Comparison of ENCODE assay signal across 15 cellular contexts in the genomic region with DNA sequence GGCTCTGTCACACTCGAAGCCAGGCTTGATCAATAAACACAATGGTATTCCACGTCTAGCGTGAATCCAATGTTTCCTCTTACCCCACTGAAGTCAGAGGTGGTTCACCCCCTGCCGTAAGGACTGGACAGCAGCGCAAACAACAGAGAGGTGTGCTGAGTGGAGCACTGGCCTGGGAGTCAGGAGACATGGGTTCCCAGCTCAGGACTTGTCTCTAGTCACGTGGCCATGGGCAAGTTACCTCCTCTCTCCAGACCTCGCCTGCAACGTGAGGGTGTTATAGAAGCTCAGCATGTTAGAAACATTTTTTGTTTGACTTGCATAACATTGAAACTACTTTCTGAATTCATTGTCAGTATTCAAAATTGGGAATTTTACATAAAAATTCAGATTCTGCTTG. TPM values are rescaled to one million over a fixed set of nuclear protein-coding genes. Genes with fewer than 3 reads are reported as not detected.
DNase-seq lines count a peak whose midpoint lies in the region; ATAC-seq, FAIRE-seq and TF ChIP-seq lines count a peak whose summit lies in the region.
"Had no signal": no experiment of that assay in that cellular context is flagged by ENCODE, and none has a peak within 500 bp of the region (broad histone marks: within the 10 kb centered on the region; RNA-seq: fewer than 3 reads in every experiment).

No MANE protein-coding gene starts in this region.

- intact Hi-C loops in activated CD8-positive, alpha-beta T cell treated with anti-CD3 and anti-CD28 coated beads for 36 hours (cut with micrococcal nuclease), result loop anchor here (10.0 kb wide), 1 partner anchor 211 kb away; no protein-coding TSS in a partner anchor
- intact Hi-C loops in testis (cut with DNase I; ENCODE audit: low total_unique reads), result no loop called here
- intact Hi-C loops in Caco-2 (cut with micrococcal nuclease; ENCODE audit: unreplicated experiment), result no loop called here

- H3K9me3 ChIP-seq in testis, result no peaks in the 10 kb centered on the region
- no peaks in the 10 kb centered on the region for H3K9me3 ChIP-seq in Caco-2
- H3K9me3 ChIP-seq: BLaER1 treated with 17β-estradiol and CSF1 and Interleukin-3, amounts not matched to agents 10 nM and 100 nM had no signal

- H3K36me3 ChIP-seq in testis (ENCODE audit: low read depth, missing control alignments) (no peaks in the 10 kb centered on the region), Caco-2 (ENCODE audit: control insufficient read depth, insufficient read depth, low read length) (no peaks in the 10 kb centered on the region)

- H3K27me3 Mint-ChIP-seq in activated CD8-positive, alpha-beta T cell treated with anti-CD3 and anti-CD28 coated beads, Interleukin-2, amount 10 ng/mL, durations not matched to agents 7 days and 5 days (ENCODE audit: low read depth), result no peaks in the 10 kb centered on the region
- H3K27me3 Mint-ChIP-seq in activated CD8-positive, alpha-beta T cell treated with anti-CD3 and anti-CD28 coated beads for 36 hours, result no peaks in the 10 kb centered on the region
- H3K27me3 Mint-ChIP-seq in T-cell (no peaks in the 10 kb centered on the region), neural crest cell (ENCODE audit: low read depth) (no peaks in the 10 kb centered on the region), Caco-2 (ENCODE audit: insufficient read depth, unreplicated experiment) (peaks cover 4% of the 10 kb centered on the region)

- H3K4me3 Mint-ChIP-seq in activated CD8-positive, alpha-beta T cell treated with anti-CD3 and anti-CD28 coated beads, Interleukin-2, amount 10 ng/mL, durations not matched to agents 7 days and 5 days, result no peak overlapping the region
- no peak overlapping the region for H3K4me3 Mint-ChIP-seq in activated CD8-positive, alpha-beta T cell treated with anti-CD3 and anti-CD28 coated beads for 36 hours
- H3K4me3 Mint-ChIP-seq in T-cell, result no peak overlapping the region
- H3K4me3 Mint-ChIP-seq in neural crest cell, result no peak overlapping the region
- H3K4me3 Mint-ChIP-seq in Caco-2 (ENCODE audit: unreplicated experiment), result no peak overlapping the region
- H3K4me3 Mint-ChIP-seq: HFFc6 had no signal

- H3K27ac ChIP-seq in testis, result no peak overlapping the region

- TF ChIP-seq POLR2A in GM12891 (IDR thresholded peaks at IDR 0.05; ENCODE audit: low read depth, low read length) (no peak), testis (IDR thresholded peaks at IDR 0.05) (no peak)

- peaks cover 31% of the 10 kb centered on the region for H3K36me3 Mint-ChIP-seq in activated CD8-positive, alpha-beta T cell treated with anti-CD3 and anti-CD28 coated beads, Interleukin-2, amount 10 ng/mL, durations not matched to agents 7 days and 5 days (ENCODE audit: low read depth)
- H3K36me3 Mint-ChIP-seq in activated CD8-positive, alpha-beta T cell treated with anti-CD3 and anti-CD28 coated beads for 36 hours (ENCODE audit: low read depth), result peaks cover 15% of the 10 kb centered on the region
- H3K36me3 Mint-ChIP-seq in T-cell (peaks cover 14% of the 10 kb centered on the region), neural crest cell (ENCODE audit: low read depth) (no peaks in the 10 kb centered on the region), Caco-2 (ENCODE audit: insufficient read depth, unreplicated experiment) (no peaks in the 10 kb centered on the region)

- FAIRE-seq in GM12891 (lab: Jason Lieb, UNC), result peak; percentile 26
- FAIRE-seq: GM12878, RCC 7860 had no signal

- H3K9me3 Mint-ChIP-seq in activated CD8-positive, alpha-beta T cell treated with anti-CD3 and anti-CD28 coated beads, Interleukin-2, amount 10 ng/mL, durations not matched to agents 7 days and 5 days (ENCODE audit: insufficient read depth), result no peaks in the 10 kb centered on the region
- no peaks in the 10 kb centered on the region for H3K9me3 Mint-ChIP-seq in activated CD8-positive, alpha-beta T cell treated with anti-CD3 and anti-CD28 coated beads for 36 hours
- no peaks in the 10 kb centered on the region for H3K9me3 Mint-ChIP-seq in T-cell
- no peaks in the 10 kb centered on the region for H3K9me3 Mint-ChIP-seq in neural crest cell
- no peaks in the 10 kb centered on the region for H3K9me3 Mint-ChIP-seq in Caco-2 (ENCODE audit: unreplicated experiment)
- H3K9me3 Mint-ChIP-seq: HFFc6 had no signal

- no peaks in the 10 kb centered on the region for H3K27me3 ChIP-seq in testis
- H3K27me3 ChIP-seq in Caco-2 (replicated peaks; ENCODE audit: control insufficient read depth, insufficient read depth, low read length), result peaks cover 2% of the 10 kb centered on the region; the same call in 1 of the 2 replicates
- H3K27me3 ChIP-seq: BLaER1 treated with 17β-estradiol and CSF1 and Interleukin-3, amounts not matched to agents 10 nM and 100 nM had no signal

- no peak for ATAC-seq in activated CD8-positive, alpha-beta T cell treated with anti-CD3 and anti-CD28 coated beads, Interleukin-2, amount 10 ng/mL, durations not matched to agents 7 days and 5 days
- ATAC-seq in activated CD8-positive, alpha-beta T cell treated with anti-CD3 and anti-CD28 coated beads for 36 hours, result no peak
- ATAC-seq in T-cell (replicated peaks in 1 of 4), result no peak

- no peak for TF ChIP-seq CTCF in activated CD8-positive, alpha-beta T cell treated with anti-CD3 and anti-CD28 coated beads for 36 hours (IDR thresholded peaks at IDR 0.05)
- TF ChIP-seq CTCF in neural crest cell (conservative IDR thresholded peaks at IDR 0.05) (no peak), testis (IDR thresholded peaks at IDR 0.05) (no peak), Caco-2 (IDR thresholded peaks at IDR 0.05; ENCODE audit: insufficient read depth in 1 of 2, low read depth in 1 of 2, low read length in 1 of 2, severe bottlenecking in 1 of 2, unreplicated experiment in 1 of 2) (no peak)

- CTCF ChIA-PET in activated CD8-positive, alpha-beta T cell treated with anti-CD3 and anti-CD28 coated beads, Interleukin-2, amount 10 ng/mL, durations not matched to agents 7 days and 5 days (lab: Charles Lee), result interaction anchor here (0.6 to 5.0 kb wide), 34 partner anchors 9 to 335 kb away, joined by 3 to 53 read pairs (median 6); a partner anchor contains a TSS
- CTCF ChIA-PET in activated CD8-positive, alpha-beta T cell treated with anti-CD3 and anti-CD28 coated beads for 36 hours (lab: Charles Lee), result interaction anchor here (0.7 to 10.1 kb wide), 37 partner anchors 9 to 334 kb away, joined by 3 to 114 read pairs (median 6); a partner anchor contains a TSS
- CTCF ChIA-PET in T-cell (lab: Charles Lee), result interaction anchor here (0.6 to 1.4 kb wide), 12 partner anchors 9 to 92 kb away, joined by 3 to 9 read pairs (median 3); a partner anchor contains a TSS
- CTCF ChIA-PET in Caco-2 (lab: Charles Lee), result interaction anchor here (1.3 to 2.5 kb wide), 5 partner anchors 9 to 217 kb away, joined by 3 to 19 read pairs (median 5); a partner anchor contains a TSS

- peaks cover 8% of the 10 kb centered on the region for H3K4me1 Mint-ChIP-seq in activated CD8-positive, alpha-beta T cell treated with anti-CD3 and anti-CD28 coated beads, Interleukin-2, amount 10 ng/mL, durations not matched to agents 7 days and 5 days (ENCODE audit: low read depth)
- H3K4me1 Mint-ChIP-seq in activated CD8-positive, alpha-beta T cell treated with anti-CD3 and anti-CD28 coated beads for 36 hours (ENCODE audit: low read depth), result peaks cover 10% of the 10 kb centered on the region
- H3K4me1 Mint-ChIP-seq in T-cell (peaks cover 15 to 17% (median 16%) of the 10 kb centered on the region in 3 donors), neural crest cell (peaks cover 6% of the 10 kb centered on the region), Caco-2 (ENCODE audit: low read depth, unreplicated experiment) (no peaks in the 10 kb centered on the region)

- H3K4me3 ChIP-seq in testis (no peak overlapping the region), Caco-2 (ENCODE audit: low read depth, low read length) (no peak overlapping the region)
- H3K4me3 ChIP-seq: BLaER1 treated with 17β-estradiol and CSF1 and Interleukin-3, amounts not matched to agents 10 nM and 100 nM; GM12878 had no signal

- 72 to 81% methylated on average over 8 of the region's 8 CpGs for WGBS in testis, 2 donors

- no TSS peak for BruUV-seq in Caco-2 (replicated peaks; lab: Mats Ljungman, UMichigan)

- DNase-seq in activated CD8-positive, alpha-beta T cell treated with anti-CD3 and anti-CD28 coated beads, Interleukin-2, amount 10 ng/mL, durations not matched to agents 7 days and 5 days, result no peak
- DNase-seq in activated CD8-positive, alpha-beta T cell treated with anti-CD3 and anti-CD28 coated beads for 36 hours, result no peak
- DNase-seq in GM12891 (ENCODE audit: insufficient read length, low spot score) (no peak), T-cell (no peak), neural crest cell (ENCODE audit: low read depth, low spot score) (no peak), testis (no peak), Caco-2 (no peak), epidermal melanocyte (ENCODE audit: insufficient read length, low spot score) (no peak)
- DNase-seq: DMS79, GOT3, NCI-H1436 treated with DMSO at 0.1 percent for 48 hours had no signal

- no peaks in the 10 kb centered on the region for H3K4me1 ChIP-seq in testis
- H3K4me1 ChIP-seq in Caco-2, result peaks cover 6% of the 10 kb centered on the region; the same call in 1 of the 2 replicates

- POLR2A ChIA-PET in activated CD8-positive, alpha-beta T cell treated with anti-CD3 and anti-CD28 coated beads, Interleukin-2, amount 10 ng/mL, durations not matched to agents 7 days and 5 days (lab: Charles Lee), result interaction anchor here (1.2 kb wide), 1 partner anchor 45 kb away, joined by 3 read pairs; no protein-coding TSS in a partner anchor
- POLR2A ChIA-PET in activated CD8-positive, alpha-beta T cell treated with anti-CD3 and anti-CD28 coated beads for 36 hours (lab: Charles Lee), result interaction anchor here (0.6 to 3.0 kb wide), 11 partner anchors 9 to 150 kb away, joined by 3 to 17 read pairs (median 3); a partner anchor contains a TSS
- POLR2A ChIA-PET in T-cell (lab: Charles Lee), result interaction anchor here (0.6 kb wide), 2 partner anchors 10 to 71 kb away, joined by 3 to 4 read pairs; no protein-coding TSS in a partner anchor
- POLR2A ChIA-PET in Caco-2 (lab: Charles Lee), result no interaction called here

- peak overlapping the region; percentile 74 for H3K27ac Mint-ChIP-seq in activated CD8-positive, alpha-beta T cell treated with anti-CD3 and anti-CD28 coated beads, Interleukin-2, amount 10 ng/mL, durations not matched to agents 7 days and 5 days
- no peak overlapping the region for H3K27ac Mint-ChIP-seq in activated CD8-positive, alpha-beta T cell treated with anti-CD3 and anti-CD28 coated beads for 36 hours
- H3K27ac Mint-ChIP-seq in T-cell, result peak overlapping the region; percentile 55 to 83
- H3K27ac Mint-ChIP-seq in neural crest cell (ENCODE audit: unreplicated experiment), result peak overlapping the region; percentile 43
- H3K27ac Mint-ChIP-seq in Caco-2 (ENCODE audit: unreplicated experiment), result no peak overlapping the region
- H3K27ac Mint-ChIP-seq: HFFc6 had no signal

RNA-seq across cellular contexts. Expression of a gene that starts 8.9 kb away (rescaled TPM):
- total RNA-seq in activated CD8-positive, alpha-beta T cell treated with anti-CD3 and anti-CD28 coated beads, Interleukin-2, amount 10 ng/mL, durations not matched to agents 7 days and 5 days, result 10 to 100 TPM; 11.3 to 12.5 TPM
- 10 to 100 TPM; 18.6 to 20.6 TPM for total RNA-seq in activated CD8-positive, alpha-beta T cell treated with anti-CD3 and anti-CD28 coated beads for 36 hours
- polyA plus RNA-seq in GM12891 (2012; ENCODE audit: low read depth, missing spikeins), result 13.0 TPM
- 1 to 10 TPM; 5.5 to 9.3 (median 6.1) TPM for total RNA-seq in T-cell
- total RNA-seq in neural crest cell, result 33.1 and 36.9 TPM in 2 replicates
- total RNA-seq in testis, result 10 to 100 TPM; 18.3 to 25.2 TPM
- polyA plus RNA-seq in testis (ENCODE audit: insufficient read depth, low read depth, low replicate concordance), result 51.8 TPM
- total RNA-seq in Caco-2 (2022), result 37.7 and 46.3 TPM in 2 replicates

Comparison
In these comparisons a context has a peak if more than half of its experiments do, and no peak if none do; other contexts are left out.
1. H3K27ac Mint-ChIP-seq: peak in activated CD8-positive, alpha-beta T cell treated with anti-CD3 and anti-CD28 coated beads, Interleukin-2, amount 10 ng/mL, durations not matched to agents 7 days and 5 days (single experiment), T-cell (2 of 2) and neural crest cell (single experiment); none in activated CD8-positive, alpha-beta T cell treated with anti-CD3 and anti-CD28 coated beads for 36 hours (single experiment) and Caco-2 (single experiment).